ENCODE assay signal across 27 cellular contexts in genomic region chr2:21057097-21057496, GRCh38.
"Had no signal": no experiment of that assay in that cellular context is flagged by ENCODE, and none has a peak within 500 bp of the region (broad histone marks: within the 10 kb centered on the region; RNA-seq: fewer than 3 reads in every experiment).

No MANE protein-coding gene starts in this region.

- H3K27me3 ChIP-seq: testis, thyroid gland, tibial artery, tibial nerve, transverse colon, upper lobe of left lung, upper lobe of right lung, uterus had no signal

- H3K27ac ChIP-seq: suprapubic skin, testis, thoracic aorta, thyroid gland, tibial artery, tibial nerve, transverse colon, upper lobe of left lung, upper lobe of right lung, uterus had no signal

- FAIRE-seq: urothelium cell line had no signal

- ATAC-seq: stimulated activated effector memory CD8-positive, alpha-beta T cell treated with anti-CD3 and anti-CD28 coated beads, Interleukin-12 subunit alpha, Interleukin-12 subunit beta, amount 100 ng/mL, for 72 hours; stimulated activated memory B cell treated with anti-CD40 and anti-IgM and Interleukin-4, amounts not matched to agents 10 μg/mL and 1 μg/mL and 100 μg/mL, for 72 hours; stimulated activated naive B cell treated with anti-CD40 and anti-IgM and Interleukin-4, amounts not matched to agents 10 μg/mL and 1 μg/mL and 100 μg/mL, for 72 hours; stimulated activated naive CD8-positive, alpha-beta T cell treated with anti-CD3 and anti-CD28 coated beads, Interleukin-15, amount 100 ng/mL, for 72 hours; stimulated activated naive CD8-positive, alpha-beta T cell treated with anti-CD3 and anti-CD28 coated beads, Interleukin-15, Interleukin-2, amounts not matched to agents 100 U/mL and 50 U/mL, for 24 hours; upper lobe of right lung had no signal

- H3K4me1 ChIP-seq: suprapubic skin, testis, thyroid gland, tibial nerve, transverse colon, upper lobe of left lung, upper lobe of right lung, uterus had no signal

- DNase-seq: stimulated activated CD4-positive, alpha-beta T cell treated with anti-CD3 and anti-CD28 coated beads, Interleukin-1b, Interleukin-23, amount 100 ng/mL, for 48 hours; stimulated activated CD4-positive, alpha-beta T cell treated with anti-CD3 and anti-CD28 coated beads, Interleukin-2, amount 100 ng/mL, for 24 hours; stimulated activated CD4-positive, alpha-beta T cell treated with anti-CD3 and anti-CD28 coated beads, Interleukin-2, amount 100 ng/mL, for 48 hours; stimulated activated CD4-positive, alpha-beta T cell treated with anti-CD3 and anti-CD28 coated beads, Interleukin-4, amount 100 ng/mL, for 1 hour; stimulated activated CD4-positive, alpha-beta T cell treated with anti-CD3 and anti-CD28 coated beads, Interleukin-4, amount 100 ng/mL, for 24 hours; stimulated activated CD4-positive, alpha-beta T cell treated with anti-CD3 and anti-CD28 coated beads, Interleukin-4, amount 100 ng/mL, for 4 hours; stimulated activated CD8-positive, alpha-beta memory T cell treated with anti-CD3 and anti-CD28 coated beads, Interleukin-4, amount 100 ng/mL, for 48 hours; stimulated activated naive B cell treated with anti-CD40 and anti-IgM and Interleukin-4, amounts not matched to agents 10 μg/mL and 1 μg/mL and 100 μg/mL, for 72 hours; stimulated activated naive CD4-positive, alpha-beta T cell; stimulated activated naive CD4-positive, alpha-beta T cell treated with Interleukin-2 at 50 U/mL for 16 hours; stimulated activated naive CD8-positive, alpha-beta T cell treated with anti-CD3 and anti-CD28 coated beads, Interleukin-15, amount 100 ng/mL, for 72 hours; stimulated activated naive CD8-positive, alpha-beta T cell treated with anti-CD3 and anti-CD28 coated beads, Interleukin-15, Interleukin-2, amounts not matched to agents 100 U/mL and 50 U/mL, for 24 hours; substantia nigra; testis; thyroid gland; tibial artery; transverse colon; trophoblast cell; upper lobe of left lung; upper lobe of right lung; uterus had no signal

- H3K9me3 ChIP-seq: suprapubic skin, testis, thoracic aorta, thyroid gland, tibial artery, tibial nerve, transverse colon, upper lobe of left lung, upper lobe of right lung, uterus had no signal

- H3K4me3 ChIP-seq: suprapubic skin, testis, thoracic aorta, thyroid gland, tibial artery, tibial nerve, transverse colon, upper lobe of left lung, upper lobe of right lung, uterus had no signal

- H3K36me3 ChIP-seq: suprapubic skin, thoracic aorta, thyroid gland, tibial artery, tibial nerve, transverse colon, upper lobe of left lung, upper lobe of right lung, uterus had no signal
